In the genomic region with DNA sequence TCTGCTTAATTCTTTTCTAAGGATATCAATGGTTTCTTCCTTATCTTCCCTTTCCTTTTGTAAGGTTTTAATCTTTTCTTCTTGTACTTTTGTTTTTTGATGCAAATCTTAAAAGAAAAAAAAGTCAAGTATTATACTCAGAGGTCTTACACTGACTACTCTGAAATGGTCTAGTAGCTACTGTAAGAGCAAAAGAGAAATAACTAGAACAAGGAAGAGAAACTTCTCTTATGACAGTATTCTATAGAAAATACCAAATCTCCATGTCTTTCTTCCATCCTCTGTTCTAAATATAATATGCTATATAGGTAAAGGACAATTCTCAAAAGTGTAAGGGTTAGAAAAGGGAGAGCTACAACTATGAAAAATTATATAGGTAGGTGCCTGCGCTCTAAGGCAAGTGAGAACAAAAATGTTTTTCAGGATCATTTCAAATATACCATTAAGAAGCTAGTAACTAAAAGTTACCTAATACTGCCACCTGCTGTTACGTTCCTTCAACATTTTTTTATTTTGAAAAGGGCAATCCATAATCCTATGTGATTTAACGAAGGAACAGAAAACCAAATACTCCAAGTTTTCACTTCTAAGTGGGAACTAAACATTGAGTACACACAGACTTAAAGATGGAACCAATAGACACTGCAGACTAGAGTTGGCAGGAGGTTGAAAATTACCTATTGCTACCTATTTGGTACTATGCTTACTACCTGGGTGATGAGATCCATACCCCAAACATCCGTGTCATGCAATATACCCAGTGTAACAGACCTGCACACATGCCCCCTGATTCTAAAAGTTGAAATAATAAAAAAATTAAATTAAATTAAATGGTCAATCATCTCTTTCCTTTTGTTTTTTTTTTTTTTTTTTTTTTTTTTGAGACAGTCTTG, we compare ENCODE assay signal across 8 cellular contexts. TPM values are rescaled to one million over a fixed set of nuclear protein-coding genes. Genes with fewer than 3 reads are reported as not detected.
DNase-seq lines count a peak whose midpoint lies in the region; TF ChIP-seq lines count a peak whose summit lies in the region.

No MANE protein-coding gene starts in this region.

- no peak overlapping the region for H2AK5ac ChIP-seq in mesenchymal stem cell (ENCODE audit: low read length, severe bottlenecking)

- H3K9ac ChIP-seq in OCI-LY3 (ENCODE audit: low read length): 0 out of 2 replicates have a peak overlapping the region, but pooled peaks have one; percentile 0
- peak overlapping the region; percentile 4 for H3K9ac ChIP-seq in mesenchymal stem cell (ENCODE audit: low read length)

- H3K4me1 ChIP-seq in OCI-LY3 (ENCODE audit: low read length) (peaks cover 33% of the 10 kb centered on the region), mesenchymal stem cell (ENCODE audit: control insufficient read depth, insufficient read depth, low read depth, low read length) (no peaks in the 10 kb centered on the region)

- H3K4me3 ChIP-seq in OCI-LY3 (ENCODE audit: low read length) (no peak overlapping the region), mesenchymal stem cell (ENCODE audit: insufficient read depth in 1 of 2, low read depth in 1 of 2, low read length in 2 of 2) (no peak overlapping the region)

- H4K8ac ChIP-seq in mesenchymal stem cell (ENCODE audit: low read length): no peak overlapping the region

- H4K91ac ChIP-seq in mesenchymal stem cell (ENCODE audit: low read length): no peak overlapping the region

- 67% methylated on average over 1 of the region's 4 CpGs for WGBS in mesenchymal stem cell

- no peak overlapping the region for H2BK5ac ChIP-seq in mesenchymal stem cell (ENCODE audit: low read depth, low read length, poor library complexity, severe bottlenecking)

- DNase-seq in HT-29 (ENCODE audit: low spot score) (peak; percentile 80), dermis blood vessel endothelial cell (peak; percentile 78), mesenchymal stem cell (peak; percentile 66), germinal center (ENCODE audit: low spot score) (no peak)
- no peak for DNase-seq in stimulated activated CD4-positive, alpha-beta T cell treated with anti-CD3 and anti-CD28 coated beads, Interleukin-12 subunit alpha, Interleukin-12 subunit beta, amount 100 ng/mL, for 4 hours

- H3K4me2 ChIP-seq in OCI-LY3 (ENCODE audit: low read length) (peak overlapping the region; percentile 44), mesenchymal stem cell (ENCODE audit: low read length, poor library complexity, severe bottlenecking) (no peak overlapping the region)

- H2BK12ac ChIP-seq in mesenchymal stem cell (ENCODE audit: low read length in 2 of 2): no peak overlapping the region

- no peaks in the 10 kb centered on the region for H3K9me3 ChIP-seq in OCI-LY3 (ENCODE audit: insufficient read depth, low read length)
- no peaks in the 10 kb centered on the region for H3K9me3 ChIP-seq in mesenchymal stem cell (ENCODE audit: control insufficient read depth, low read length)

- H3K18ac ChIP-seq in mesenchymal stem cell (ENCODE audit: low read depth in 1 of 2, low read length in 2 of 2): no peak overlapping the region

- no peaks in the 10 kb centered on the region for H3K79me2 ChIP-seq in OCI-LY3 (ENCODE audit: low read length)

- H3K4ac ChIP-seq in mesenchymal stem cell (ENCODE audit: low read depth in 1 of 2, low read length in 2 of 2): no peak overlapping the region

- no peaks in the 10 kb centered on the region for H3K27me3 ChIP-seq in OCI-LY3 (ENCODE audit: low read depth, low read length)
- no peaks in the 10 kb centered on the region for H3K27me3 ChIP-seq in mesenchymal stem cell (ENCODE audit: control insufficient read depth in 1 of 2, insufficient read depth in 1 of 2, low read length in 2 of 2)

- H3K14ac ChIP-seq in mesenchymal stem cell (ENCODE audit: low read length in 2 of 2): no peak overlapping the region

- no peak overlapping the region for H3K23ac ChIP-seq in mesenchymal stem cell (ENCODE audit: low read length in 2 of 2)

- TF ChIP-seq CTCF in 22Rv1 (IDR thresholded peaks at IDR 0.05) (peak; percentile 68), GM12873 (IDR thresholded peaks at IDR 0.05; ENCODE audit: insufficient read depth, low read depth, low read length, missing control alignments) (peak; percentile 35), OCI-LY3 (IDR thresholded peaks at IDR 0.05; ENCODE audit: low read depth, low read length) (peak; percentile 81)

- H2BK120ac ChIP-seq in mesenchymal stem cell (ENCODE audit: low read depth, low read length): no peak overlapping the region

- H3K79me1 ChIP-seq in mesenchymal stem cell (replicated peaks; ENCODE audit: low read length, poor library complexity, severe bottlenecking): no peaks in the 10 kb centered on the region

- H2AFZ ChIP-seq in OCI-LY3 (ENCODE audit: low read depth, low read length) (no peak overlapping the region), mesenchymal stem cell (ENCODE audit: low read depth, low read length) (no peak overlapping the region)

- H3K36me3 ChIP-seq in OCI-LY3 (replicated peaks; ENCODE audit: low read depth, low read length) (peaks cover 26% of the 10 kb centered on the region), mesenchymal stem cell (ENCODE audit: control insufficient read depth in 1 of 2, insufficient read depth in 2 of 2, low read depth in 1 of 2, low read length in 2 of 2) (peaks cover 0 to 3% of the 10 kb centered on the region in 2 experiments)

- H2BK15ac ChIP-seq in mesenchymal stem cell (ENCODE audit: low read depth, poor library complexity, severe bottlenecking): no peak overlapping the region

- no peaks in the 10 kb centered on the region for H4K20me1 ChIP-seq in OCI-LY3 (ENCODE audit: insufficient read depth, low read length)

- H3K27ac ChIP-seq in 22Rv1 (peak overlapping the region; percentile 38), OCI-LY3 (ENCODE audit: low read length) (peak overlapping the region; percentile 47), mesenchymal stem cell (ENCODE audit: low read length, poor library complexity, severe bottlenecking) (no peak overlapping the region)

RNA-seq across cellular contexts. Expression of gene CIP2A, which starts 36.7 kb away (rescaled TPM):
- 16.2 and 22.8 TPM in 2 replicates for total RNA-seq in HT-29 (2014; rRNA removed; shearing (Covaris generic))
- 11.7 and 35.1 TPM in 2 replicates for total RNA-seq in dermis blood vessel endothelial cell
- 4.9 TPM for polyA plus RNA-seq in mesenchymal stem cell (2013, experiment 1 of 2)
- polyA plus RNA-seq in mesenchymal stem cell (2013, experiment 2 of 2): 4.9 TPM

RNA-seq across cellular contexts. Expression of gene DZIP3, which starts 37.0 kb away (rescaled TPM):
- 2.8 and 3.3 TPM in 2 replicates for total RNA-seq in HT-29 (2014; rRNA removed; shearing (Covaris generic))
- total RNA-seq in dermis blood vessel endothelial cell: 3.1 and 6.8 TPM in 2 replicates
- polyA plus RNA-seq in mesenchymal stem cell (2013, experiment 1 of 2): 6.5 TPM
- 6.9 TPM for polyA plus RNA-seq in mesenchymal stem cell (2013, experiment 2 of 2)

RNA-seq across cellular contexts. Expression of gene MYH15, which starts 42.1 kb away (rescaled TPM):
- total RNA-seq in HT-29 (2014; rRNA removed; shearing (Covaris generic)): 0.31 TPM in 1 of 2 replicates, not detected in the other
- total RNA-seq in dermis blood vessel endothelial cell: under 0.01 and 0.05 TPM in 2 replicates
- polyA plus RNA-seq in mesenchymal stem cell (2013, experiment 1 of 2): 0.08 TPM
- polyA plus RNA-seq in mesenchymal stem cell (2013, experiment 2 of 2): 0.04 TPM

Comparison
In these comparisons a context has a peak if more than half of its experiments do, and no peak if none do; other contexts are left out.
1. DNase-seq: peak in HT-29 (single experiment), dermis blood vessel endothelial cell (single experiment) and mesenchymal stem cell (single experiment); none in germinal center (single experiment) and stimulated activated CD4-positive, alpha-beta T cell treated with anti-CD3 and anti-CD28 coated beads, Interleukin-12 subunit alpha, Interleukin-12 subunit beta, amount 100 ng/mL, for 4 hours (single experiment).
2. Peak in every context shown above with its lines, with median percentiles within 50 percentile points of each other: CTCF ChIP-seq.